16 cellular contexts compared by ENCODE assay signal in genomic region chr2:9288681-9289338, GRCh38.
A peak's percentile ranks its signal among the peaks of the same experiment; 100 is the strongest.
DNase-seq lines count a peak whose midpoint lies in the region; ATAC-seq and TF ChIP-seq lines count a peak whose summit lies in the region.
"Had no signal": no experiment of that assay in that cellular context is flagged by ENCODE, and none has a peak within 500 bp of the region (broad histone marks: within the 10 kb centered on the region; RNA-seq: fewer than 3 reads in every experiment).

No MANE protein-coding gene starts in this region.

- H4K5ac ChIP-seq in IMR-90 (ENCODE audit: low read depth, low read length), result peak overlapping the region; percentile 37; the same call in 1 of the 2 replicates

- peak overlapping the region; percentile 57 for H3K23ac ChIP-seq in IMR-90 (ENCODE audit: low read depth, low read length)

- dilution Hi-C loops in IMR-90 (cut with HindIII; ENCODE audit: low sequenced_read_pairs, unreplicated experiment), result no loop called here

- peak overlapping the region; percentile 87 for H3K27ac ChIP-seq in IMR-90 (ENCODE audit: insufficient read depth, low read length)
- H3K27ac ChIP-seq in brain microvascular endothelial cell, result peak overlapping the region; percentile 96
- no peak overlapping the region for H3K27ac ChIP-seq in iPS-18a (ENCODE audit: low read length)
- H3K27ac ChIP-seq: esophagus squamous epithelium had no signal

- TF ChIP-seq RAD21 in IMR-90 (IDR thresholded peaks at IDR 0.05; ENCODE audit: low read length), result no peak

- H3K9ac ChIP-seq in IMR-90 (ENCODE audit: low read depth, low read length) (no peak overlapping the region), iPS-18a (ENCODE audit: low read length) (no peak overlapping the region)

- H2AK5ac ChIP-seq in IMR-90 (ENCODE audit: low read depth, low read length), result peak overlapping the region; percentile 87

- no peak for TF ChIP-seq POLR2A in IMR-90 (IDR thresholded peaks at IDR 0.05; ENCODE audit: low read depth, low read length)

- H4K91ac ChIP-seq in IMR-90 (ENCODE audit: insufficient read depth, low read depth, low read length), result peak overlapping the region; percentile 75

- H3K14ac ChIP-seq in IMR-90 (replicated peaks; ENCODE audit: low read depth, low read length), result peak overlapping the region; percentile 32

- CTCF ChIA-PET in IMR-90 (lab: Yijun Ruan, JAX), result interaction anchor here (0.7 to 1.5 kb wide), 4 partner anchors 9 to 84 kb away, joined by 3 to 5 read pairs (median 3); no protein-coding TSS in a partner anchor

- H2AFZ ChIP-seq in IMR-90 (replicated peaks; ENCODE audit: low read length, poor library complexity), result peak overlapping the region; percentile 25

- peak; percentile 31 for DNase-seq in AG08396 (ENCODE audit: low spot score)
- DNase-seq in IMR-90, result peak; percentile 44
- DNase-seq in brain microvascular endothelial cell, result peak; percentile 18
- no peak for DNase-seq in activated effector memory CD4-positive, alpha-beta T cell treated with anti-CD3 and anti-CD28 coated beads, Interleukin-2, amount 50 U/mL, for 16 hours
- DNase-seq in middle frontal gyrus (ENCODE audit: extremely low spot score, low spot score), result no peak
- no peak for DNase-seq in stimulated activated CD4-positive, alpha-beta T cell treated with anti-CD3 and anti-CD28 coated beads, Interleukin-4, amount 100 ng/mL, for 1 hour
- DNase-seq: activated CD8-positive, alpha-beta T cell treated with anti-CD3 and anti-CD28 coated beads, Interleukin-2, amount 10 ng/mL, durations not matched to agents 7 days and 5 days; esophagus squamous epithelium; NCI-H1436 treated with DMSO at 0.1 percent for 48 hours; NCI-H526 treated with DMSO at 0.1 percent for 48 hours; retina; Right ventricle myocardium superior; stimulated activated CD4-positive, alpha-beta T cell treated with anti-CD3 and anti-CD28 coated beads, Interleukin-4, amount 100 ng/mL, for 4 hours; stimulated activated naive B cell treated with anti-CD40 and anti-IgM and Interleukin-4, amounts not matched to agents 10 μg/mL and 1 μg/mL and 100 μg/mL, for 72 hours had no signal

- H2BK15ac ChIP-seq in IMR-90 (ENCODE audit: low read depth, low read length), result peak overlapping the region; percentile 69; the same call in 2 of the 3 replicates

- peak overlapping the region; percentile 11 to 82 for H4K8ac ChIP-seq in IMR-90 (ENCODE audit: low read depth in 2 of 2, low read length in 2 of 2)

- no peak overlapping the region for H3K4me3 ChIP-seq in IMR-90 (ENCODE audit: insufficient read depth, low read depth, low read length)
- no peak overlapping the region for H3K4me3 ChIP-seq in brain microvascular endothelial cell (ENCODE audit: low read depth, low read length)
- H3K4me3 ChIP-seq in iPS-18a (ENCODE audit: low read length), result peak overlapping the region; percentile 44
- H3K4me3 ChIP-seq: esophagus squamous epithelium had no signal

- peaks cover 49 to 81% of the 10 kb centered on the region in 2 experiments for H3K79me1 ChIP-seq in IMR-90 (ENCODE audit: low read depth in 1 of 2, low read length in 2 of 2)

- POLR2A ChIA-PET in IMR-90 (lab: Charles Lee; ENCODE audit: unreplicated experiment), result no interaction called here

- H2BK20ac ChIP-seq in IMR-90 (ENCODE audit: low read depth, low read length), result peak overlapping the region; percentile 84

- peak overlapping the region; percentile 92 for H2BK120ac ChIP-seq in IMR-90 (ENCODE audit: low read depth, low read length)

- H3K9me1 ChIP-seq in IMR-90 (ENCODE audit: insufficient read depth, low read length), result peaks cover 38% of the 10 kb centered on the region

- no peaks in the 10 kb centered on the region; the same call in 1 of the 2 replicates for H3K36me3 ChIP-seq in IMR-90 (ENCODE audit: control insufficient read depth, insufficient read depth, low read length)
- no peaks in the 10 kb centered on the region for H3K36me3 ChIP-seq in brain microvascular endothelial cell (replicated peaks)
- no peaks in the 10 kb centered on the region for H3K36me3 ChIP-seq in iPS-18a (ENCODE audit: control insufficient read depth, low read depth, low read length)
- H3K36me3 ChIP-seq: esophagus squamous epithelium had no signal

- H2BK5ac ChIP-seq in IMR-90 (ENCODE audit: low read depth, low read length, poor library complexity, severe bottlenecking), result peak overlapping the region; percentile 96

- WGBS in IMR-90 (ENCODE audit: extremely low coverage in 2 of 2, insufficient read length in 1 of 2), 2 experiments, result 100% methylated on average over 1 of the region's 5 CpGs; no CpG with 5 or more reads in 1 of the 2 experiments

- H2AK9ac ChIP-seq in IMR-90 (replicated peaks; ENCODE audit: low read depth, low read length, poor library complexity), result peak overlapping the region; percentile 93

- H3K4me1 ChIP-seq in IMR-90 (ENCODE audit: control insufficient read depth, insufficient read depth, low read length), result peaks cover 19% of the 10 kb centered on the region
- peaks cover 20% of the 10 kb centered on the region for H3K4me1 ChIP-seq in iPS-18a (ENCODE audit: control insufficient read depth, low read depth, low read length)

- H3K9me3 ChIP-seq in IMR-90 (ENCODE audit: control insufficient read depth, insufficient read depth, low read length) (no peaks in the 10 kb centered on the region), iPS-18a (ENCODE audit: control insufficient read depth, low read depth, low read length) (no peaks in the 10 kb centered on the region)
- H3K9me3 ChIP-seq: esophagus squamous epithelium had no signal

- TF ChIP-seq CTCF in IMR-90 (conservative IDR thresholded peaks at IDR 0.05; ENCODE audit: low read depth, low read length) (no peak), brain microvascular endothelial cell (IDR thresholded peaks at IDR 0.05; ENCODE audit: low read depth, low read length, missing control alignments) (no peak)

- ATAC-seq in IMR-90 (ENCODE audit: low read depth) (peak; percentile 30), HG03159 (IDR thresholded peaks at IDR 0.05; ENCODE audit: unreplicated experiment) (no peak)
- ATAC-seq: activated CD8-positive, alpha-beta T cell treated with anti-CD3 and anti-CD28 coated beads, Interleukin-2, amount 10 ng/mL, durations not matched to agents 7 days and 5 days; stimulated activated naive B cell treated with anti-CD40 and anti-IgM and Interleukin-4, amounts not matched to agents 10 μg/mL and 1 μg/mL and 100 μg/mL, for 72 hours had no signal

- BruUV-seq in IMR-90 (replicated peaks; lab: Mats Ljungman, UMichigan), result no TSS peak

- H3K18ac ChIP-seq in IMR-90 (ENCODE audit: low read depth, low read length), result peak overlapping the region; percentile 45; the same call in 1 of the 2 replicates

- H3K56ac ChIP-seq in IMR-90 (ENCODE audit: extremely low read depth, insufficient read depth, low read length), result peak overlapping the region; percentile 74

- intact Hi-C loops in IMR-90 (cut with micrococcal nuclease), result loop anchor here (5.0 kb wide), 2 partner anchors 82 to 147 kb away; partner anchors contain the start of gene ASAP2

- peak overlapping the region; percentile 95 for H3K4ac ChIP-seq in IMR-90 (ENCODE audit: low read depth, low read length)

- peaks cover 5% of the 10 kb centered on the region; the same call in 1 of the 2 replicates for H4K20me1 ChIP-seq in IMR-90 (ENCODE audit: insufficient read depth, low read length)

- no peaks in the 10 kb centered on the region for H3K27me3 ChIP-seq in IMR-90 (ENCODE audit: control insufficient read depth, insufficient read depth, low read length)
- H3K27me3 ChIP-seq in brain microvascular endothelial cell (replicated peaks), result no peaks in the 10 kb centered on the region
- H3K27me3 ChIP-seq in iPS-18a (ENCODE audit: control insufficient read depth, insufficient read depth, low read length), result no peaks in the 10 kb centered on the region
- H3K27me3 ChIP-seq: esophagus squamous epithelium had no signal

- peak overlapping the region; percentile 25; the same call in 1 of the 2 replicates for H3K4me2 ChIP-seq in IMR-90 (ENCODE audit: low read depth, low read length)

- in situ Hi-C loops in IMR-90 (cut with MboI; ENCODE audit: low sequenced_read_pairs), result no loop called here
- in situ Hi-C loops in brain microvascular endothelial cell (cut with HindIII; ENCODE audit: low pct_ligation_motif_present, low sequenced_read_pairs), result no loop called here

TF ChIP-seq in IMR-90, 13 proteins besides CTCF, POLR2A, EP300 and RAD21:
- TF ChIP-seq RFX5 (IDR thresholded peaks at IDR 0.05; ENCODE audit: low read depth, low read length), result no peak
- TF ChIP-seq RCOR1 (IDR thresholded peaks at IDR 0.05; ENCODE audit: insufficient replicate concordance, low read length), result no peak
- TF ChIP-seq USF2 (IDR thresholded peaks at IDR 0.05; ENCODE audit: low read depth, low read length), result no peak
- TF ChIP-seq ELK1 (IDR thresholded peaks at IDR 0.05; ENCODE audit: borderline replicate concordance, low read depth, low read length), result no peak
- TF ChIP-seq MXI1 (IDR thresholded peaks at IDR 0.05; ENCODE audit: borderline replicate concordance, low read depth, low read length), result no peak
- TF ChIP-seq MAZ (IDR thresholded peaks at IDR 0.05; ENCODE audit: borderline replicate concordance, low read depth, low read length), result no peak
- no peak for TF ChIP-seq SMC3 (IDR thresholded peaks at IDR 0.05; ENCODE audit: low read depth, low read length)
- TF ChIP-seq CHD1 (IDR thresholded peaks at IDR 0.05; ENCODE audit: low read depth, low read length), result no peak
- no peak for TF ChIP-seq CEBPB (IDR thresholded peaks at IDR 0.05; ENCODE audit: low read depth, low read length)
- TF ChIP-seq BHLHE40 (IDR thresholded peaks at IDR 0.05; ENCODE audit: low read depth, low read length), result no peak
- TF ChIP-seq FOS (IDR thresholded peaks at IDR 0.05; ENCODE audit: low read depth, low read length), result no peak
- no peak for TF ChIP-seq NFE2L2 (IDR thresholded peaks at IDR 0.05; ENCODE audit: low read depth, low read length)
- no peak for TF ChIP-seq MAFK (IDR thresholded peaks at IDR 0.05; ENCODE audit: low read depth, low read length)
TF ChIP-seq in IMR-90: peak in this region for 0.

Comparison
In these comparisons a context has a peak if more than half of its experiments do, and no peak if none do; other contexts are left out.
1. DNase-seq: peak in AG08396 (single experiment), IMR-90 (single experiment) and brain microvascular endothelial cell (single experiment); none in activated effector memory CD4-positive, alpha-beta T cell treated with anti-CD3 and anti-CD28 coated beads, Interleukin-2, amount 50 U/mL, for 16 hours (single experiment), middle frontal gyrus (single experiment) and stimulated activated CD4-positive, alpha-beta T cell treated with anti-CD3 and anti-CD28 coated beads, Interleukin-4, amount 100 ng/mL, for 1 hour (single experiment).